ENCODE assay signal across 24 cellular contexts in genomic region chr1:246275036-246275435, GRCh38.
"Had no signal": no experiment of that assay in that cellular context is flagged by ENCODE, and none has a peak within 500 bp of the region (broad histone marks: within the 10 kb centered on the region; RNA-seq: fewer than 3 reads in every experiment).

No MANE protein-coding gene starts in this region.

- H3K4me3 Mint-ChIP-seq: naive thymus-derived CD8-positive, alpha-beta T cell; nephron progenitor cell; stimulated activated memory B cell treated with anti-CD40 and anti-IgM and Interleukin-4, amounts not matched to agents 10 μg/mL and 1 μg/mL and 100 μg/mL, for 72 hours had no signal

- H3K27me3 Mint-ChIP-seq: naive thymus-derived CD8-positive, alpha-beta T cell; progenitor cell of endocrine pancreas; stimulated activated memory B cell treated with anti-CD40 and anti-IgM and Interleukin-4, amounts not matched to agents 10 μg/mL and 1 μg/mL and 100 μg/mL, for 72 hours had no signal

- H3K27me3 ChIP-seq: gastrocnemius medialis, heart left ventricle, hepatocyte, pancreas, right atrium auricular region, spleen, tibial nerve, upper lobe of right lung, uterus had no signal

- H3K27ac ChIP-seq: gastrocnemius medialis, hepatocyte, pancreas, right atrium auricular region, spleen, thoracic aorta, tibial nerve, upper lobe of right lung, uterus had no signal

- H3K4me2 ChIP-seq: hepatocyte had no signal

- H3K4me1 ChIP-seq: gastrocnemius medialis, heart left ventricle, pancreas, right atrium auricular region, spleen, tibial nerve, upper lobe of right lung, uterus had no signal

- H3K36me3 ChIP-seq: gastrocnemius medialis, heart left ventricle, pancreas, right atrium auricular region, thoracic aorta, tibial nerve, upper lobe of right lung, uterus had no signal

- DNase-seq: cerebellar nuclear complex; cortex of kidney; effector CD4-positive, alpha-beta T cell; gastrocnemius medialis; heart left ventricle; kidney; mesendoderm; naive thymus-derived CD8-positive, alpha-beta T cell; nephron progenitor cell; occipital lobe; pancreas; spleen; stimulated activated CD4-positive, alpha-beta T cell treated with anti-CD3 and anti-CD28 coated beads, Interleukin-4, amount 100 ng/mL, for 4 hours; stimulated activated naive CD8-positive, alpha-beta T cell treated with anti-CD3 and anti-CD28 coated beads, Interleukin-15, Interleukin-2, amounts not matched to agents 100 U/mL and 50 U/mL, for 24 hours; upper lobe of right lung; uterus had no signal

- H3K9me3 Mint-ChIP-seq: nephron progenitor cell; stimulated activated memory B cell treated with anti-CD40 and anti-IgM and Interleukin-4, amounts not matched to agents 10 μg/mL and 1 μg/mL and 100 μg/mL, for 72 hours had no signal

- H3K79me2 ChIP-seq: hepatocyte had no signal

- H3K27ac Mint-ChIP-seq: naive thymus-derived CD8-positive, alpha-beta T cell; nephron progenitor cell; progenitor cell of endocrine pancreas; stimulated activated memory B cell treated with anti-CD40 and anti-IgM and Interleukin-4, amounts not matched to agents 10 μg/mL and 1 μg/mL and 100 μg/mL, for 72 hours had no signal

- H3K4me1 Mint-ChIP-seq: nephron progenitor cell; stimulated activated memory B cell treated with anti-CD40 and anti-IgM and Interleukin-4, amounts not matched to agents 10 μg/mL and 1 μg/mL and 100 μg/mL, for 72 hours had no signal

- H3K9me3 ChIP-seq: gastrocnemius medialis, heart left ventricle, pancreas, right atrium auricular region, spleen, thoracic aorta, tibial nerve, upper lobe of right lung, uterus had no signal

- ATAC-seq: gastrocnemius medialis; heart left ventricle; left lobe of liver; naive thymus-derived CD8-positive, alpha-beta T cell; pancreas; sciatic nerve; stimulated activated memory B cell treated with anti-CD40 and anti-IgM and Interleukin-4, amounts not matched to agents 10 μg/mL and 1 μg/mL and 100 μg/mL, for 72 hours; stimulated activated naive CD8-positive, alpha-beta T cell treated with anti-CD3 and anti-CD28 coated beads, Interleukin-15, Interleukin-2, amounts not matched to agents 100 U/mL and 50 U/mL, for 24 hours; upper lobe of right lung had no signal

- H3K4me3 ChIP-seq: gastrocnemius medialis, heart left ventricle, hepatocyte, pancreas, right atrium auricular region, spleen, thoracic aorta, tibial nerve, upper lobe of right lung, uterus had no signal

- H2AFZ ChIP-seq: hepatocyte had no signal
